In the genomic region with DNA sequence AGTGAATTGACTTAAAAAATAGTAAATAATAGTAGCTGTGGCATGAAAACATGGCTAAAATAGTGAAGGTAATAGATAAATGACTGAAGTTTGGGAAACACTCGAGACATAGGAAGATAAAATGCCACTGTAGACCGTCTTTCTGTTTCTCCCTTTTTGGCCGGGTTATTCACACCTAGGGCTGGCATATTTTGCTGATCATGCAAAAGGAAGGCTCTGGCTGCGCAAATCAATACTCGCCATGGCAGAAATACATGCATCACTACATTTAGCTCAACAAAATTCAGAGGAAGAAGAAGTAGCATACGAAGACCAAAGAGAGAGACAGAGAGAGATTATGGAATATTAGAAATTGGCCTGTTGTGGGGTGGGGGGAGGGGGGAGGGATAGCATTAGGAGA, we compare ENCODE assay signal across 26 cellular contexts.
"Had no signal": no experiment of that assay in that cellular context is flagged by ENCODE, and none has a peak within 500 bp of the region (broad histone marks: within the 10 kb centered on the region; RNA-seq: fewer than 3 reads in every experiment).

No MANE protein-coding gene starts in this region.

- H3K27ac ChIP-seq: stomach, suprapubic skin, testis, thoracic aorta, thyroid gland, tibial artery, tibial nerve, transverse colon, upper lobe of left lung, upper lobe of right lung, uterus, vagina had no signal

- H3K4me1 ChIP-seq: testis, thyroid gland, tibial nerve, transverse colon, upper lobe of left lung, upper lobe of right lung, uterus, vagina had no signal

- H3K9me3 ChIP-seq: stomach, suprapubic skin, testis, thoracic aorta, thyroid gland, tibial artery, tibial nerve, transverse colon, upper lobe of left lung, upper lobe of right lung, uterus, vagina had no signal

- FAIRE-seq: urothelium cell line had no signal

- H3K27me3 ChIP-seq: stomach, suprapubic skin, testis, thyroid gland, tibial artery, tibial nerve, transverse colon, upper lobe of left lung, upper lobe of right lung, uterus, vagina had no signal

- H3K36me3 ChIP-seq: stomach, suprapubic skin, thoracic aorta, thyroid gland, tibial artery, tibial nerve, transverse colon, upper lobe of left lung, upper lobe of right lung, uterus, vagina had no signal

- H3K4me3 ChIP-seq: stomach, suprapubic skin, testis, thoracic aorta, thyroid gland, tibial artery, tibial nerve, transverse colon, upper lobe of left lung, upper lobe of right lung, uterus, vagina had no signal

- DNase-seq: stimulated activated CD4-positive, alpha-beta T cell treated with anti-CD3 and anti-CD28 coated beads, Interleukin-2, amount 100 ng/mL, for 48 hours; stimulated activated CD4-positive, alpha-beta T cell treated with anti-CD3 and anti-CD28 coated beads, Interleukin-4, amount 100 ng/mL, for 1 hour; stimulated activated CD4-positive, alpha-beta T cell treated with anti-CD3 and anti-CD28 coated beads, Interleukin-4, amount 100 ng/mL, for 24 hours; stimulated activated CD4-positive, alpha-beta T cell treated with anti-CD3 and anti-CD28 coated beads, Interleukin-4, amount 100 ng/mL, for 4 hours; stimulated activated CD8-positive, alpha-beta memory T cell treated with anti-CD3 and anti-CD28 coated beads, Interleukin-4, amount 100 ng/mL, for 48 hours; stimulated activated naive B cell treated with anti-CD40 and anti-IgM and Interleukin-4, amounts not matched to agents 10 μg/mL and 1 μg/mL and 100 μg/mL, for 72 hours; stimulated activated naive CD4-positive, alpha-beta T cell; stimulated activated naive CD4-positive, alpha-beta T cell treated with Interleukin-2 at 50 U/mL for 16 hours; stimulated activated naive CD8-positive, alpha-beta T cell treated with anti-CD3 and anti-CD28 coated beads, Interleukin-15, amount 100 ng/mL, for 72 hours; stimulated activated naive CD8-positive, alpha-beta T cell treated with anti-CD3 and anti-CD28 coated beads, Interleukin-15, Interleukin-2, amounts not matched to agents 100 U/mL and 50 U/mL, for 24 hours; stomach; substantia nigra; testis; thyroid gland; tibial artery; transverse colon; upper lobe of left lung; upper lobe of right lung; uterus had no signal

- ATAC-seq: stimulated activated effector memory CD8-positive, alpha-beta T cell treated with anti-CD3 and anti-CD28 coated beads, Interleukin-12 subunit alpha, Interleukin-12 subunit beta, amount 100 ng/mL, for 72 hours; stimulated activated memory B cell treated with anti-CD40 and anti-IgM and Interleukin-4, amounts not matched to agents 10 μg/mL and 1 μg/mL and 100 μg/mL, for 72 hours; stimulated activated naive B cell treated with anti-CD40 and anti-IgM and Interleukin-4, amounts not matched to agents 10 μg/mL and 1 μg/mL and 100 μg/mL, for 72 hours; stimulated activated naive CD8-positive, alpha-beta T cell treated with anti-CD3 and anti-CD28 coated beads, Interleukin-15, amount 100 ng/mL, for 72 hours; stimulated activated naive CD8-positive, alpha-beta T cell treated with anti-CD3 and anti-CD28 coated beads, Interleukin-15, Interleukin-2, amounts not matched to agents 100 U/mL and 50 U/mL, for 24 hours; upper lobe of right lung had no signal
